24 cellular contexts compared by ENCODE assay signal in genomic region chr1:118578276-118578675, GRCh38.
"Had no signal": no experiment of that assay in that cellular context is flagged by ENCODE, and none has a peak within 500 bp of the region (broad histone marks: within the 10 kb centered on the region; RNA-seq: fewer than 3 reads in every experiment).

No MANE protein-coding gene starts in this region.

- ATAC-seq: effector memory CD8-positive, alpha-beta T cell; esophagus mucosa; foreskin keratinocyte; gastrocnemius medialis; gastroesophageal sphincter; heart left ventricle; heart right ventricle had no signal

- H3K27ac ChIP-seq: colonic mucosa, coronary artery, dorsolateral prefrontal cortex, epithelial cell of prostate, esophagus muscularis mucosa, esophagus squamous epithelium, foreskin keratinocyte, gastrocnemius medialis, gastroesophageal sphincter, heart left ventricle, heart right ventricle had no signal

- H3K9me3 ChIP-seq: colonic mucosa, gastrocnemius medialis had no signal

- H3K4me1 ChIP-seq: colonic mucosa, esophagus muscularis mucosa, esophagus squamous epithelium, foreskin keratinocyte, gastrocnemius medialis, gastroesophageal sphincter, heart left ventricle, heart right ventricle had no signal

- DNase-seq: colonic mucosa; cortex of kidney; dermis blood vessel endothelial cell; dorsolateral prefrontal cortex; effector CD4-positive, alpha-beta T cell; effector CD8-positive, alpha-beta T cell; effector memory CD4-positive, alpha-beta T cell; effector memory CD8-positive, alpha-beta T cell; endodermal cell; erythroblast; esophagus squamous epithelium; foreskin fibroblast; foreskin keratinocyte; foreskin melanocyte; gastrocnemius medialis; glutamatergic neuron; head of caudate nucleus; heart left ventricle; heart right ventricle had no signal

- H3K4me3 ChIP-seq: colonic mucosa, coronary artery, dorsolateral prefrontal cortex, esophagus muscularis mucosa, esophagus squamous epithelium, gastrocnemius medialis, gastroesophageal sphincter, heart left ventricle, heart right ventricle had no signal

- H3K27me3 ChIP-seq: colonic mucosa, dorsolateral prefrontal cortex, esophagus muscularis mucosa, esophagus squamous epithelium, foreskin keratinocyte, gastrocnemius medialis, gastroesophageal sphincter, heart left ventricle, heart right ventricle had no signal

- H3K36me3 ChIP-seq: colonic mucosa, esophagus muscularis mucosa, esophagus squamous epithelium, gastrocnemius medialis, gastroesophageal sphincter, heart left ventricle, heart right ventricle had no signal
